17 cellular contexts compared by ENCODE assay signal in genomic region chr1:203691454-203691853, GRCh38.
DNase-seq lines count a peak whose midpoint lies in the region; ATAC-seq and TF ChIP-seq lines count a peak whose summit lies in the region.
"Had no signal": no experiment of that assay in that cellular context is flagged by ENCODE, and none has a peak within 500 bp of the region (broad histone marks: within the 10 kb centered on the region; RNA-seq: fewer than 3 reads in every experiment).

No MANE protein-coding gene starts in this region.

- H3K4me3 Mint-ChIP-seq in WTC11: no peak overlapping the region
- no peak overlapping the region for H3K4me3 Mint-ChIP-seq in stimulated activated effector memory CD8-positive, alpha-beta T cell treated with anti-CD3 and anti-CD28 coated beads, Interleukin-12 subunit alpha, Interleukin-12 subunit beta, amount 100 ng/mL, for 72 hours
- H3K4me3 Mint-ChIP-seq: activated T-cell treated with anti-CD3 and anti-CD28 coated beads, Interleukin-2, amount 50 U/mL, for 4 hours had no signal

- H3K27ac Mint-ChIP-seq in WTC11: peak overlapping the region; percentile 30; the same call in 1 of the 2 replicates
- peak overlapping the region; percentile 76 for H3K27ac Mint-ChIP-seq in stimulated activated effector memory CD8-positive, alpha-beta T cell treated with anti-CD3 and anti-CD28 coated beads, Interleukin-12 subunit alpha, Interleukin-12 subunit beta, amount 100 ng/mL, for 72 hours

- peak; percentile 22 for ATAC-seq in WTC11
- ATAC-seq in foreskin keratinocyte: no peak
- ATAC-seq in stimulated activated effector memory CD8-positive, alpha-beta T cell treated with anti-CD3 and anti-CD28 coated beads, Interleukin-12 subunit alpha, Interleukin-12 subunit beta, amount 100 ng/mL, for 72 hours: no peak
- no peak for ATAC-seq in HG02571 (IDR thresholded peaks at IDR 0.05; ENCODE audit: unreplicated experiment)
- no peak for ATAC-seq in HG02588 (IDR thresholded peaks at IDR 0.05; ENCODE audit: unreplicated experiment)
- ATAC-seq: activated T-cell treated with anti-CD3 and anti-CD28 coated beads, Interleukin-2, amount 50 U/mL, for 4 hours had no signal

- POLR2A ChIA-PET in WTC11 (lab: Charles Lee): no interaction called here

- H3K4me1 ChIP-seq in foreskin keratinocyte: peaks cover 16% of the 10 kb centered on the region

- H3K27ac ChIP-seq in foreskin keratinocyte: peak overlapping the region; percentile 99

- no peak for TF ChIP-seq CTCF in WTC11 (IDR thresholded peaks at IDR 0.05)
- TF ChIP-seq CTCF in foreskin keratinocyte (conservative IDR thresholded peaks at IDR 0.05): no peak

- DNase-seq in ELF-1 (ENCODE audit: low read depth, low spot score) (peak; percentile 50), WTC11 (ENCODE audit: low spot score) (no peak), foreskin keratinocyte (no peak), superior temporal gyrus (ENCODE audit: extremely low spot score) (no peak)
- DNase-seq in stimulated activated effector memory CD8-positive, alpha-beta T cell treated with anti-CD3 and anti-CD28 coated beads, Interleukin-12 subunit alpha, Interleukin-12 subunit beta, amount 100 ng/mL, for 72 hours (ENCODE audit: low spot score in 2 of 2): no peak
- no peak for DNase-seq in activated naive CD4-positive, alpha-beta T cell treated with Interleukin-2 at 50 U/mL for 16 hours
- DNase-seq: activated T-cell treated with anti-CD3 and anti-CD28 coated beads, Interleukin-2, amount 50 U/mL, for 4 hours; amygdala; C1 segment of cervical spinal cord; cortex of kidney; HCEC 1CT; NCI-H1930; NCI-H748 treated with DMSO at 0.1 percent for 48 hours; spleen had no signal

- peaks cover 22% of the 10 kb centered on the region for H3K4me1 Mint-ChIP-seq in WTC11
- H3K4me1 Mint-ChIP-seq in stimulated activated effector memory CD8-positive, alpha-beta T cell treated with anti-CD3 and anti-CD28 coated beads, Interleukin-12 subunit alpha, Interleukin-12 subunit beta, amount 100 ng/mL, for 72 hours: peaks cover 80% of the 10 kb centered on the region

- no peaks in the 10 kb centered on the region for H3K9me3 Mint-ChIP-seq in WTC11
- no peaks in the 10 kb centered on the region for H3K9me3 Mint-ChIP-seq in stimulated activated effector memory CD8-positive, alpha-beta T cell treated with anti-CD3 and anti-CD28 coated beads, Interleukin-12 subunit alpha, Interleukin-12 subunit beta, amount 100 ng/mL, for 72 hours
- H3K9me3 Mint-ChIP-seq: activated T-cell treated with anti-CD3 and anti-CD28 coated beads, Interleukin-2, amount 50 U/mL, for 4 hours had no signal

- no peaks in the 10 kb centered on the region for H3K27me3 ChIP-seq in foreskin keratinocyte
- H3K27me3 ChIP-seq: ovary, spleen had no signal

- CTCF ChIA-PET in WTC11 (lab: Charles Lee): interaction anchor here (1.1 to 2.1 kb wide), 2 partner anchors 187 to 204 kb away, joined by 3 to 10 read pairs; no protein-coding TSS in a partner anchor

- no peaks in the 10 kb centered on the region for H3K27me3 Mint-ChIP-seq in WTC11 (ENCODE audit: low read depth)

- no peaks in the 10 kb centered on the region for H3K36me3 Mint-ChIP-seq in WTC11
- H3K36me3 Mint-ChIP-seq in stimulated activated effector memory CD8-positive, alpha-beta T cell treated with anti-CD3 and anti-CD28 coated beads, Interleukin-12 subunit alpha, Interleukin-12 subunit beta, amount 100 ng/mL, for 72 hours: peaks cover 86% of the 10 kb centered on the region

TF ChIP-seq in WTC11, 78 proteins besides CTCF, POLR2A, EP300 and RAD21:
- TF ChIP-seq MAX (CRISPR knock-in tag; IDR thresholded peaks at IDR 0.05) (no peak), ZNF425 (CRISPR knock-in tag; conservative IDR thresholded peaks at IDR 0.05) (no peak), ZNF423 (CRISPR knock-in tag; IDR thresholded peaks at IDR 0.05) (no peak), ZNF121 (CRISPR knock-in tag; IDR thresholded peaks at IDR 0.05) (no peak), TP53 (CRISPR knock-in tag; IDR thresholded peaks at IDR 0.05) (no peak)
